In the genomic region with DNA sequence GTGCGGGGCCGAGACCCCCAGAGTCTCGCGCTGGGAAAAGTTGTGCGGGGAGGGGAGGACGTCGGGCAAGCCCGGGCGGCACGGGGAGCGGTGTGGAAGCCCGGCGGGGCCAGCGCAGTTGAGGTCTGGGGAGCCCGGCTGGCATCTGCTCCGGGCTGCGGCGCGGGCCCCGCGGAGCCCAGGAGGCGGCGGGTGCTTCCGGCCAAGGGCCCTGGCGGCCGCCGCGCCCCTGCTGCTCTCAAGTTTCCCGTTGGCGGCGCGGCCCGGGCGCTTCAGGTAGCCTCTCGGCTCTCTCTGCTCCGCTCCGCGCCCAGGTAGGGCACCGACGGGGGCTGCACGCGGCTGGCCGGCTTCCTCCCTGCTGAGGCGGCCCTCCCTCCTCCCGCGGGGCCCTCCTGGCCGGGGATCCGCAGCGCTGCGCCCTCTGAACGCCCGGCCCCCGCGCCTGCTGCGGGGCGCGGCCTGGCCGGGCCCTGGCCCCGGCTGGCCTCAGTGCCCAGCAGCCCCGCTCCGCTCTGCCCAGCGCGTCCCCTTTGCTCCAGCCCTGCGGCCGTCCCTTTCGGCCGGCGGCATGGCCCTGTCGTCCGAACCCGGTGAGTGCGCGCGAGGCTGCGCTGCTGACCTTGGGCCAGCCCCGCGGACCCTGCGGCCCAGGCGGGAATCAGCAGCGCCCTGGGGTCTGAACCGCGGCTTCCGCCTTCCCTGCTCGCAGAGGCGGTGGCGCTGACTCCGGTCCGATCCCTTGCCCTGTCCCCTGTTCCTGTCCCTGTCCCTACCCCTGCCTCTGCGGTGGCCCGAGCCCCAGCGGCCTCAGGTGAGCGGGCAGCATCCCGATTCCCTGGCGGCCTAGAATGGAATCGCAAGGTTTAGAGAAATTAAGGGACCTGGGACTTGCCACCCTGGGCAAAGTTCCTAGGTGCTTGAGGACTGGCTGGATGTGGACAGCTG, we compare ENCODE assay signal across 8 cellular contexts. TPM values are rescaled to one million over a fixed set of nuclear protein-coding genes. Genes with fewer than 3 reads are reported as not detected.
DNase-seq lines count a peak whose midpoint lies in the region; ATAC-seq and TF ChIP-seq lines count a peak whose summit lies in the region.

No MANE protein-coding gene starts in this region.

- DNase-seq in NCI-H128 (lab: John Stamatoyannopoulos, UW; ENCODE audit: unreplicated experiment) (peak; percentile 67), epithelial cell of proximal tubule (ENCODE audit: low read depth) (no peak), thyroid gland (peak; percentile 80 to 85), T1000 (lab: John Stamatoyannopoulos, UW) (no peak)
- peak; percentile 64 for DNase-seq in activated T-cell treated with anti-CD3 and anti-CD28 coated beads, Interleukin-2, amount 50 U/mL, for 1 hour

- H3K4me3 ChIP-seq in epithelial cell of proximal tubule (ENCODE audit: low read depth, low read length) (peak overlapping the region; percentile 63), muscle layer of colon (ENCODE audit: low read depth in 1 of 2, low read length in 2 of 2) (peak overlapping the region; percentile 49 to 64), thyroid gland (replicated peaks in 1 of 3) (peak overlapping the region in 2 of 3 donors; percentile 31 to 44)

- peaks cover 6% of the 10 kb centered on the region for H3K4me1 ChIP-seq in muscle layer of colon (ENCODE audit: insufficient read depth, low read length)
- H3K4me1 ChIP-seq in thyroid gland: peaks cover 0 to 12% of the 10 kb centered on the region in 2 donors

- H3K27ac ChIP-seq in muscle layer of colon (ENCODE audit: low read depth, low read length) (peak overlapping the region; percentile 13), thyroid gland (peak overlapping the region; percentile 72 to 88 (median 84))

- ATAC-seq in GM21390 (IDR thresholded peaks at IDR 0.05; ENCODE audit: unreplicated experiment): no peak

- TF ChIP-seq CTCF in GM12874 (IDR thresholded peaks at IDR 0.05; ENCODE audit: insufficient read depth, low read depth, low read length): peak; percentile 46; the same call in 1 of the 2 replicates
- TF ChIP-seq CTCF in epithelial cell of proximal tubule (conservative IDR thresholded peaks at IDR 0.05; ENCODE audit: low read depth, low read length): peak; percentile 64
- peak; percentile 35 to 79 (median 62) for TF ChIP-seq CTCF in thyroid gland (IDR thresholded peaks at IDR 0.05)

- peak in 1 of 2 donors; percentile 45 for TF ChIP-seq POLR2A in thyroid gland (IDR thresholded peaks at IDR 0.05)

- H3K9me3 ChIP-seq in muscle layer of colon (ENCODE audit: low read length): no peaks in the 10 kb centered on the region
- no peaks in the 10 kb centered on the region for H3K9me3 ChIP-seq in thyroid gland

- H3K27me3 ChIP-seq in muscle layer of colon (ENCODE audit: control insufficient read depth in 1 of 2, insufficient read depth in 2 of 2, low read length in 2 of 2): peaks cover 0 to 5% of the 10 kb centered on the region in 2 donors
- no peaks in the 10 kb centered on the region for H3K27me3 ChIP-seq in thyroid gland

- WGBS in thyroid gland, 2 donors: 2 to 11% methylated on average over 11 to 31 of the region's 95 CpGs

- intact Hi-C loops in thyroid gland (cut with DNase I): no loop called here

- no peak overlapping the region for H3K9ac ChIP-seq in muscle layer of colon (ENCODE audit: low read length)

- no peaks in the 10 kb centered on the region for H3K36me3 ChIP-seq in muscle layer of colon (ENCODE audit: insufficient read depth, low read length)
- no peaks in the 10 kb centered on the region for H3K36me3 ChIP-seq in thyroid gland

RNA-seq across cellular contexts. Expression of gene AMPD3, which starts 4.3 kb away (rescaled TPM):
- total RNA-seq in epithelial cell of proximal tubule: 5.4 and 7.1 TPM in 2 replicates
- total RNA-seq in thyroid gland: 10 to 100 TPM in 2 of 4 donors, 1 to 10 TPM in 2; 3.8 to 13.0 (median 7.6) TPM

Comparison
In these comparisons a context has a peak if more than half of its experiments do, and no peak if none do; other contexts are left out.
1. DNase-seq: peak in NCI-H128 (single experiment), activated T-cell treated with anti-CD3 and anti-CD28 coated beads, Interleukin-2, amount 50 U/mL, for 1 hour (single experiment) and thyroid gland (2 of 2); none in epithelial cell of proximal tubule (single experiment) and T1000 (single experiment).
2. Peak in every context shown above with its lines, with median percentiles within 50 percentile points of each other: CTCF ChIP-seq and H3K4me3 ChIP-seq.